In genomic region chr9:4042966-4043365, GRCh38 we compare ENCODE assay signal across 19 cellular contexts.
"Had no signal": no experiment of that assay in that cellular context is flagged by ENCODE, and none has a peak within 500 bp of the region (broad histone marks: within the 10 kb centered on the region; RNA-seq: fewer than 3 reads in every experiment).

No MANE protein-coding gene starts in this region.

- H3K9me3 ChIP-seq: gastrocnemius medialis, right atrium auricular region, sigmoid colon, stomach, thoracic aorta, transverse colon had no signal

- H3K27ac ChIP-seq: gastrocnemius medialis, right atrium auricular region, sigmoid colon, stomach, thoracic aorta, transverse colon had no signal

- H3K4me1 ChIP-seq: gastrocnemius medialis, right atrium auricular region had no signal

- DNase-seq: cortex of kidney; effector memory CD4-positive, alpha-beta T cell; gastrocnemius medialis; glutamatergic neuron; immature natural killer cell; left ventricle myocardium superior; mesendoderm; naive B cell; posterior cingulate gyrus; sigmoid colon; small intestine; stimulated activated CD4-positive, alpha-beta T cell treated with anti-CD3 and anti-CD28 coated beads, Interleukin-12 subunit alpha, Interleukin-12 subunit beta, amount 100 ng/mL, for 4 hours; stimulated activated naive CD4-positive, alpha-beta T cell; stomach; substantia nigra; transverse colon had no signal

- H3K4me3 ChIP-seq: gastrocnemius medialis, right atrium auricular region, sigmoid colon, stomach, thoracic aorta, transverse colon had no signal

- H3K36me3 ChIP-seq: gastrocnemius medialis, right atrium auricular region, sigmoid colon, stomach, thoracic aorta, transverse colon had no signal

- H3K27me3 ChIP-seq: gastrocnemius medialis, right atrium auricular region, sigmoid colon, stomach, transverse colon had no signal

- ATAC-seq: esophagus mucosa, gastrocnemius medialis, left ventricle myocardium superior had no signal
